In the genomic region with DNA sequence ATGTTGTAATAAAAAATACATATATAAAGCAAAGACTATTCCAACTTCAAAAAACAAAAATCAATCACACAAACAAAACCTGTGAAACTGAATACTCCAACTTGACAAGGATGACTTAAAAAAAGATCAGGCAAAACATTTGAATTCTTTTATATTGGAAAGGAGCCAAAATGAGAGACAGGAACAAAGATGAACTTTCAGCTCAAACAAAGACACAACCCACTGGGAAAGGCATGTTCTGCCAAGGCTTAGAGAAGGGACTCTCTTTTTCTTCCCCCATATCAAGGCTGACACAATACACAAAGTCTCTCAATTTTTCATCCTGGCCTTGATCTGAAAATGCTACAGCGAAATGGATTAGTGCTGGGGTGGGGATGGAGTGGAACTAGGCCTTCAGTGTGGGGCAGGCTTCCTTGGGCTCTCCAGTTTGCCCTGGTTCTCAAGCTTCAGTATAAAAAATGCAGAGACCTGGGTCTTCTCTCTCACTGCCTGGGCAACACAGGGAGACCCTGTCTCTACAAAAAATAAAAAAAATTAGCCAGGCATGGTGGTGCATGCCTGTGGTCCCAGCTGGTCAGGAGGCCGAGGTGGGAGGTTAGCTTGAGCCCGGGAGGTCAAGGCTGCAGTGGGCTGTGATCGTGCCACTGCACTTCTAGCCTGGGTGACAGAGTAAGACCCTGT, we compare ENCODE assay signal across 1 cellular context.
A peak's percentile ranks its signal among the peaks of the same experiment; 100 is the strongest.
TF ChIP-seq lines count a peak whose summit lies in the region.

No MANE protein-coding gene starts in this region.

TF ChIP-seq in HepG2, 621 proteins besides CTCF, POLR2A, EP300 and RAD21 (continued from another document):
- peak; percentile 29; the same call in 1 of the 2 replicates for TF ChIP-seq ZSCAN5A (CRISPR knock-in tag; IDR thresholded peaks at IDR 0.05; ENCODE audit: borderline replicate concordance)
- TF ChIP-seq KDM2A (CRISPR knock-in tag; IDR thresholded peaks at IDR 0.05; ENCODE audit: borderline replicate concordance, low read depth) = peak; percentile 39; the same call in 1 of the 2 replicates
- TF ChIP-seq ZFP1 (CRISPR knock-in tag; IDR thresholded peaks at IDR 0.05) = 0 out of 2 replicates have a peak, but pooled peaks have one; percentile 67
- TF ChIP-seq ZNF710 (CRISPR knock-in tag; IDR thresholded peaks at IDR 0.05; ENCODE audit: borderline replicate concordance) = peak; percentile 69; the same call in 1 of the 2 replicates
